Comparison of ENCODE assay signal across 8 cellular contexts in the genomic region with DNA sequence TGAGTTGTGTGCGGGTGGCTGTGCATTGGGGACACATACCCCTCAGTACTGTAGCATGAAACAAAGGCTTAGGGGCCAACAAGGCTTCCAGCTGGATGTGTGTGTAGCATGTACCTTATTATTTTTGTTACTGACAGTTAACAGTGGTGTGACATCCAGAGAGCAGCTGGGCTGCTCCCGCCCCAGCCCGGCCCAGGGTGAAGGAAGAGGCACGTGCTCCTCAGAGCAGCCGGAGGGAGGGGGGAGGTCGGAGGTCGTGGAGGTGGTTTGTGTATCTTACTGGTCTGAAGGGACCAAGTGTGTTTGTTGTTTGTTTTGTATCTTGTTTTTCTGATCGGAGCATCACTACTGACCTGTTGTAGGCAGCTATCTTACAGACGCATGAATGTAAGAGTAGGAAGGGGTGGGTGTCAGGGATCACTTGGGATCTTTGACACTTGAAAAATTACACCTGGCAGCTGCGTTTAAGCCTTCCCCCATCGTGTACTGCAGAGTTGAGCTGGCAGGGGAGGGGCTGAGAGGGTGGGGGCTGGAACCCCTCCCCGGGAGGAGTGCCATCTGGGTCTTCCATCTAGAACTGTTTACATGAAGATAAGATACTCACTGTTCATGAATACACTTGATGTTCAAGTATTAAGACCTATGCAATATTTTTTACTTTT. TPM values are rescaled to one million over a fixed set of nuclear protein-coding genes. Genes with fewer than 3 reads are reported as not detected.
DNase-seq lines count a peak whose midpoint lies in the region; ATAC-seq and TF ChIP-seq lines count a peak whose summit lies in the region.

No MANE protein-coding gene starts in this region.

- DNase-seq in NCI-H2171 (lab: John Stamatoyannopoulos, UW) (peak; percentile 59), brain microvascular endothelial cell (no peak), memory B cell (ENCODE audit: low spot score in 2 of 2) (no peak), upper lobe of left lung (peak in 1 of 2 donors; percentile 77), amniotic stem cell (lab: John Stamatoyannopoulos, UW) (no peak), GM03348 (ENCODE audit: low spot score) (no peak), SHP77 treated with DMSO at 0.1 percent for 48 hours (lab: John Stamatoyannopoulos, UW) (no peak)

- H3K27ac Mint-ChIP-seq in memory B cell, result peak overlapping the region; percentile 92

- peak overlapping the region; percentile 99 for H3K4me3 Mint-ChIP-seq in memory B cell

- in situ Hi-C loops in brain microvascular endothelial cell (cut with HindIII; ENCODE audit: low pct_ligation_motif_present, low sequenced_read_pairs), result no loop called here

- no peaks in the 10 kb centered on the region for H3K9me3 Mint-ChIP-seq in memory B cell

- no peaks in the 10 kb centered on the region for H3K27me3 ChIP-seq in brain microvascular endothelial cell (replicated peaks)
- no peaks in the 10 kb centered on the region for H3K27me3 ChIP-seq in upper lobe of left lung

- no peak for ATAC-seq in memory B cell (ENCODE audit: low read depth)
- ATAC-seq in upper lobe of left lung (ENCODE audit: low FRiP score in 2 of 2), result no peak

- H3K4me1 Mint-ChIP-seq in memory B cell, result peaks cover 28% of the 10 kb centered on the region

- no peaks in the 10 kb centered on the region for H3K27me3 Mint-ChIP-seq in memory B cell

- H3K27ac ChIP-seq in brain microvascular endothelial cell (peak overlapping the region; percentile 91), upper lobe of left lung (peak overlapping the region; percentile 90 to 98 (median 97))

- TF ChIP-seq EP300 in upper lobe of left lung (IDR thresholded peaks at IDR 0.05), result no peak

- H3K36me3 Mint-ChIP-seq in memory B cell, result peaks cover 12% of the 10 kb centered on the region

- H3K4me1 ChIP-seq in ES-I3 (ENCODE audit: insufficient read depth, low read length) (peaks cover 18% of the 10 kb centered on the region), upper lobe of left lung (peaks cover 13 to 48% (median 35%) of the 10 kb centered on the region in 4 donors)

- 32 to 38% methylated on average over 12 of the region's 12 CpGs for WGBS in upper lobe of left lung, 2 donors

- peak overlapping the region; percentile 99 for H3K4me3 ChIP-seq in brain microvascular endothelial cell (ENCODE audit: low read depth, low read length)
- H3K4me3 ChIP-seq in upper lobe of left lung, result peak overlapping the region; percentile 76 to 95 (median 80)

- no peak for TF ChIP-seq CTCF in brain microvascular endothelial cell (IDR thresholded peaks at IDR 0.05; ENCODE audit: low read depth, low read length, missing control alignments)
- TF ChIP-seq CTCF in upper lobe of left lung (IDR thresholded peaks at IDR 0.05), result no peak

- TF ChIP-seq POLR2A in upper lobe of left lung (IDR thresholded peaks at IDR 0.05), result no peak

- peak overlapping the region; percentile 96; the same call in 1 of the 2 replicates for H3K9ac ChIP-seq in ES-I3 (ENCODE audit: low read depth, low read length)

- no peaks in the 10 kb centered on the region for H3K9me3 ChIP-seq in ES-I3 (ENCODE audit: control insufficient read depth, insufficient read depth, low read length)
- H3K9me3 ChIP-seq in upper lobe of left lung, result no peaks in the 10 kb centered on the region

- peaks cover 15% of the 10 kb centered on the region for H3K36me3 ChIP-seq in ES-I3 (ENCODE audit: insufficient read depth, low read length)
- H3K36me3 ChIP-seq in brain microvascular endothelial cell (replicated peaks), result peaks cover 28% of the 10 kb centered on the region
- H3K36me3 ChIP-seq in upper lobe of left lung, result peaks cover 4 to 21% (median 13%) of the 10 kb centered on the region in 4 donors

RNA-seq across cellular contexts. Expression of a gene that starts 1.8 kb away (rescaled TPM):
- 100 to 1,000 TPM in 5 of 6 donors, 10 to 100 TPM in 1; 81.0 to 218 (median 151) TPM for total RNA-seq in upper lobe of left lung

RNA-seq across cellular contexts. Expression of a gene that starts 59.4 kb away (rescaled TPM):
- total RNA-seq in upper lobe of left lung, result 10 to 100 TPM; 20.4 to 40.7 (median 24.4) TPM

RNA-seq across cellular contexts. Expression of a gene that starts 59.7 kb away (rescaled TPM):
- 100 to 1,000 TPM in 1 of 6 donors, 10 to 100 TPM in 5; 34.6 to 110 (median 92.6) TPM for total RNA-seq in upper lobe of left lung
